35 cellular contexts compared by ENCODE assay signal in genomic region chr12:103731539-103731938, GRCh38.
"Had no signal": no experiment of that assay in that cellular context is flagged by ENCODE, and none has a peak within 500 bp of the region (broad histone marks: within the 10 kb centered on the region; RNA-seq: fewer than 3 reads in every experiment).

No MANE protein-coding gene starts in this region.

- H3K4me3 ChIP-seq: MG63 had no signal

- DNase-seq: Karpas-422, Kasumi-1, MG63, MM.1S, MV-4-11, NCI-H1048, NCI-H1092, NCI-H1092 treated with DMSO at 0.1 percent for 48 hours, NCI-H1105, NCI-H1105 treated with DMSO at 0.1 percent for 48 hours, NCI-H1417, NCI-H1417 treated with DMSO at 0.1 percent for 48 hours, NCI-H1436, NCI-H1436 treated with DMSO at 0.1 percent for 48 hours, NCI-H146, NCI-H1694, NCI-H1694 treated with DMSO at 0.1 percent for 48 hours, NCI-H187, NCI-H187 treated with DMSO at 0.1 percent for 48 hours, NCI-H1930, NCI-H2029, NCI-H2081, NCI-H2081 treated with DMSO at 0.1 percent for 48 hours, NCI-H2107, NCI-H2171, NCI-H2171 treated with DMSO at 0.1 percent for 48 hours, NCI-H2227 treated with DMSO at 0.1 percent for 48 hours, NCI-H226, NCI-H345, NCI-H446, NCI-H446 treated with DMSO at 0.1 percent for 48 hours, NCI-H510A, NCI-H510A treated with DMSO at 0.1 percent for 48 hours, NCI-H524, NCI-H524 treated with DMSO at 0.1 percent for 48 hours had no signal
